Comparison of ENCODE assay signal across 17 cellular contexts in genomic region chr6:141164042-141164748, GRCh38.
DNase-seq lines count a peak whose midpoint lies in the region; ATAC-seq, FAIRE-seq and TF ChIP-seq lines count a peak whose summit lies in the region.
"Had no signal": no experiment of that assay in that cellular context is flagged by ENCODE, and none has a peak within 500 bp of the region (broad histone marks: within the 10 kb centered on the region; RNA-seq: fewer than 3 reads in every experiment).

No MANE protein-coding gene starts in this region.

- peaks cover 8% of the 10 kb centered on the region for H3F3A ChIP-seq in neural progenitor cell (ENCODE audit: low read depth)

- H3K9ac ChIP-seq in iPS-20b (ENCODE audit: low read depth, low read length) = no peak overlapping the region
- no peak overlapping the region for H3K9ac ChIP-seq in neural progenitor cell

- H3K36me3 ChIP-seq in bronchial epithelial cell (ENCODE audit: control insufficient read depth, insufficient read depth, low read length) (no peaks in the 10 kb centered on the region), iPS-20b (ENCODE audit: insufficient read depth, low read depth, low read length) (no peaks in the 10 kb centered on the region), thyroid gland (no peaks in the 10 kb centered on the region), neural progenitor cell (no peaks in the 10 kb centered on the region)

- H3K9me3 Mint-ChIP-seq in neural progenitor cell = peaks cover 9% of the 10 kb centered on the region
- H3K9me3 Mint-ChIP-seq: activated B cell treated with CpG ODN at 0.5 μM for 24 hours; activated naive CD4-positive, alpha-beta T cell treated with anti-CD3 and anti-CD28 coated beads for 36 hours had no signal

- H3K27ac ChIP-seq in iPS-20b (ENCODE audit: low read length) (peak overlapping the region; percentile 1), thyroid gland (peak overlapping the region; percentile 20 to 78 (median 59)), neural progenitor cell (no peak overlapping the region)

- H3K27me3 ChIP-seq in bronchial epithelial cell (ENCODE audit: control insufficient read depth, insufficient read depth, low read length) (no peaks in the 10 kb centered on the region), iPS-20b (ENCODE audit: insufficient read depth, low read length) (no peaks in the 10 kb centered on the region), thyroid gland (no peaks in the 10 kb centered on the region), neural progenitor cell (no peaks in the 10 kb centered on the region)

- DNase-seq in NCI-H526 treated with DMSO at 0.1 percent for 48 hours (lab: John Stamatoyannopoulos, UW) (peak; percentile 2), NCI-H526 (lab: John Stamatoyannopoulos, UW) (no peak), bronchial epithelial cell (ENCODE audit: low read depth) (peak; percentile 61), thyroid gland (peak in 1 of 2 donors; percentile 7), neural progenitor cell (ENCODE audit: low spot score) (no peak), NCI-H446 (lab: John Stamatoyannopoulos, UW) (no peak)
- DNase-seq: activated B cell treated with CpG ODN at 0.5 μM for 24 hours; activated naive CD4-positive, alpha-beta T cell treated with anti-CD3 and anti-CD28 coated beads for 36 hours; caudate nucleus; CD4-positive, alpha-beta memory T cell; NCI-H1930; nucleus accumbens; substantia nigra had no signal

- H3K4me1 ChIP-seq in iPS-20b (ENCODE audit: insufficient read depth, low read length) = peaks cover 16% of the 10 kb centered on the region; the same call in 1 of the 2 replicates
- peaks cover 19 to 23% of the 10 kb centered on the region in 2 donors for H3K4me1 ChIP-seq in thyroid gland
- H3K4me1 ChIP-seq in neural progenitor cell = peaks cover 15% of the 10 kb centered on the region

- 77 to 84% methylated on average over 4 of the region's 4 CpGs for WGBS in thyroid gland, 2 donors

- H3K36me3 Mint-ChIP-seq in neural progenitor cell = no peaks in the 10 kb centered on the region
- H3K36me3 Mint-ChIP-seq: CD4-positive, alpha-beta memory T cell had no signal

- no peak for ATAC-seq in GM18517 (IDR thresholded peaks at IDR 0.05; ENCODE audit: unreplicated experiment)
- ATAC-seq: HCT116, SK-N-SH treated with all-trans-retinoic acid at 6 μM for 48 hours had no signal

- no peak for FAIRE-seq in bronchial epithelial cell (lab: Jason Lieb, UNC)

- H3K79me2 ChIP-seq in neural progenitor cell (ENCODE audit: low read depth) = no peaks in the 10 kb centered on the region

- no peak overlapping the region for H3K4me2 ChIP-seq in neural progenitor cell

- no peaks in the 10 kb centered on the region for H4K20me1 ChIP-seq in neural progenitor cell (ENCODE audit: low read depth)

- no peaks in the 10 kb centered on the region for H3K9me3 ChIP-seq in iPS-20b (ENCODE audit: insufficient read depth, low read depth, low read length)
- H3K9me3 ChIP-seq in thyroid gland = no peaks in the 10 kb centered on the region
- no peaks in the 10 kb centered on the region for H3K9me3 ChIP-seq in neural progenitor cell (ENCODE audit: low read depth)

- peaks cover 12% of the 10 kb centered on the region for H3K4me1 Mint-ChIP-seq in neural progenitor cell
- H3K4me1 Mint-ChIP-seq: activated B cell treated with CpG ODN at 0.5 μM for 24 hours; CD4-positive, alpha-beta memory T cell had no signal

- no peak overlapping the region for H3K27ac Mint-ChIP-seq in neural progenitor cell
- H3K27ac Mint-ChIP-seq: activated B cell treated with CpG ODN at 0.5 μM for 24 hours; activated naive CD4-positive, alpha-beta T cell treated with anti-CD3 and anti-CD28 coated beads for 36 hours; CD4-positive, alpha-beta memory T cell had no signal

- H2AFZ ChIP-seq in neural progenitor cell (replicated peaks) = no peak overlapping the region

- no peak overlapping the region for H3K4me3 Mint-ChIP-seq in neural progenitor cell
- H3K4me3 Mint-ChIP-seq: activated B cell treated with CpG ODN at 0.5 μM for 24 hours; activated naive CD4-positive, alpha-beta T cell treated with anti-CD3 and anti-CD28 coated beads for 36 hours; CD4-positive, alpha-beta memory T cell had no signal

- H3K4me3 ChIP-seq in bronchial epithelial cell (ENCODE audit: low read depth, low read length) (no peak overlapping the region), iPS-20b (ENCODE audit: low read length) (no peak overlapping the region), thyroid gland (replicated peaks in 1 of 3) (no peak overlapping the region), neural progenitor cell (no peak overlapping the region)

- H3K27me3 Mint-ChIP-seq in neural progenitor cell (ENCODE audit: insufficient read depth, low read depth) = no peaks in the 10 kb centered on the region
- H3K27me3 Mint-ChIP-seq: activated B cell treated with CpG ODN at 0.5 μM for 24 hours had no signal

- intact Hi-C loops in thyroid gland (cut with DNase I) = no loop called here

- TF ChIP-seq POLR2A in thyroid gland (IDR thresholded peaks at IDR 0.05) = no peak

- no peak for TF ChIP-seq CTCF in bronchial epithelial cell (IDR thresholded peaks at IDR 0.05; ENCODE audit: insufficient read depth, low read length, severe bottlenecking)
- no peak for TF ChIP-seq CTCF in thyroid gland (IDR thresholded peaks at IDR 0.05)
- TF ChIP-seq CTCF in neural progenitor cell (IDR thresholded peaks at IDR 0.05) = no peak

Comparison
In these comparisons a context has a peak if more than half of its experiments do, and no peak if none do; other contexts are left out.
1. DNase-seq: peak in NCI-H526 treated with DMSO at 0.1 percent for 48 hours (single experiment) and bronchial epithelial cell (single experiment); none in NCI-H526 (0 of 2), neural progenitor cell (single experiment) and NCI-H446 (0 of 2).